Comparison of ENCODE assay signal across 10 cellular contexts in genomic region chr16:89562939-89563338, GRCh38. TPM values are rescaled to one million over a fixed set of nuclear protein-coding genes. Genes with fewer than 3 reads are reported as not detected.
A peak's percentile ranks its signal among the peaks of the same experiment; 100 is the strongest.
DNase-seq lines count a peak whose midpoint lies in the region; ATAC-seq and TF ChIP-seq lines count a peak whose summit lies in the region.
"Had no signal": no experiment of that assay in that cellular context is flagged by ENCODE, and none has a peak within 500 bp of the region (broad histone marks: within the 10 kb centered on the region; RNA-seq: fewer than 3 reads in every experiment).

No MANE protein-coding gene starts in this region.

- H3K27ac Mint-ChIP-seq in CD8-positive, alpha-beta T cell = peak overlapping the region; percentile 25
- peak overlapping the region in 2 of 3 donors; percentile 97 to 99 for H3K27ac Mint-ChIP-seq in IgD-negative memory B cell
- H3K27ac Mint-ChIP-seq in activated naive CD8-positive, alpha-beta T cell treated with anti-CD3 and anti-CD28 coated beads, Interleukin-2, amount 10 ng/mL, durations not matched to agents 7 days and 5 days = no peak overlapping the region
- peak overlapping the region in 4 of 6 donors; percentile 11 to 78 (median 63) for H3K27ac Mint-ChIP-seq in naive B cell

- CTCF ChIA-PET in CD8-positive, alpha-beta T cell (lab: Charles Lee) = no interaction called here

- H3K36me3 Mint-ChIP-seq in CD8-positive, alpha-beta T cell = peaks cover 37% of the 10 kb centered on the region
- H3K36me3 Mint-ChIP-seq in IgD-negative memory B cell = peaks cover 10% of the 10 kb centered on the region
- peaks cover 27% of the 10 kb centered on the region for H3K36me3 Mint-ChIP-seq in activated naive CD8-positive, alpha-beta T cell treated with anti-CD3 and anti-CD28 coated beads, Interleukin-2, amount 10 ng/mL, durations not matched to agents 7 days and 5 days
- peaks cover 0 to 10% of the 10 kb centered on the region in 2 donors for H3K36me3 Mint-ChIP-seq in naive B cell

- H3K4me3 ChIP-seq in CD8-positive, alpha-beta T cell (ENCODE audit: low read depth, low read length) = no peak overlapping the region

- H3K4me1 ChIP-seq in CD8-positive, alpha-beta T cell (ENCODE audit: insufficient read depth, low read length) = peaks cover 53% of the 10 kb centered on the region

- no peak for TF ChIP-seq CTCF in CD8-positive, alpha-beta T cell (IDR thresholded peaks at IDR 0.05)

- no peaks in the 10 kb centered on the region for H3K27me3 ChIP-seq in CD8-positive, alpha-beta T cell (ENCODE audit: insufficient read depth, low read length)

- intact Hi-C loops in CD8-positive, alpha-beta T cell (cut with DNase I, micrococcal nuclease) = loop anchor here in 1 of 2 experiments (5.0 kb wide), 2 partner anchors 321 to 751 kb away; partner anchors contain the start of gene APRT

- peak overlapping the region; percentile 89 for H3K4me3 Mint-ChIP-seq in CD8-positive, alpha-beta T cell
- peak overlapping the region in 2 of 4 donors; percentile 97 to 100 for H3K4me3 Mint-ChIP-seq in IgD-negative memory B cell
- peak overlapping the region; percentile 98 for H3K4me3 Mint-ChIP-seq in activated naive CD8-positive, alpha-beta T cell treated with anti-CD3 and anti-CD28 coated beads, Interleukin-2, amount 10 ng/mL, durations not matched to agents 7 days and 5 days
- H3K4me3 Mint-ChIP-seq in naive B cell = peak overlapping the region in 5 of 8 donors; percentile 22 to 98 (median 81)

- no peak overlapping the region for H3K27ac ChIP-seq in CD8-positive, alpha-beta T cell (ENCODE audit: low read depth, low read length)

- no peaks in the 10 kb centered on the region for H3K9me3 Mint-ChIP-seq in CD8-positive, alpha-beta T cell
- no peaks in the 10 kb centered on the region for H3K9me3 Mint-ChIP-seq in IgD-negative memory B cell
- no peaks in the 10 kb centered on the region for H3K9me3 Mint-ChIP-seq in activated naive CD8-positive, alpha-beta T cell treated with anti-CD3 and anti-CD28 coated beads, Interleukin-2, amount 10 ng/mL, durations not matched to agents 7 days and 5 days
- no peaks in the 10 kb centered on the region for H3K9me3 Mint-ChIP-seq in naive B cell

- H3K9me3 ChIP-seq in CD8-positive, alpha-beta T cell (ENCODE audit: low read length) = no peaks in the 10 kb centered on the region
- H3K9me3 ChIP-seq: prostate gland had no signal

- ATAC-seq in CD8-positive, alpha-beta T cell = no peak
- no peak for ATAC-seq in activated naive CD8-positive, alpha-beta T cell treated with anti-CD3 and anti-CD28 coated beads, Interleukin-2, amount 10 ng/mL, durations not matched to agents 7 days and 5 days (ENCODE audit: low read depth)
- ATAC-seq in naive B cell (ENCODE audit: low read depth in 2 of 2) (no peak), HG03565 (IDR thresholded peaks at IDR 0.05; ENCODE audit: unreplicated experiment) (no peak)

- H3K4me1 Mint-ChIP-seq in CD8-positive, alpha-beta T cell (ENCODE audit: low read depth) = peaks cover 51% of the 10 kb centered on the region
- H3K4me1 Mint-ChIP-seq in IgD-negative memory B cell (peaks cover 35 to 51% (median 35%) of the 10 kb centered on the region in 3 donors), naive B cell (peaks cover 39 to 65% (median 53%) of the 10 kb centered on the region in 3 donors)
- H3K4me1 Mint-ChIP-seq in activated naive CD8-positive, alpha-beta T cell treated with anti-CD3 and anti-CD28 coated beads, Interleukin-2, amount 10 ng/mL, durations not matched to agents 7 days and 5 days = peaks cover 42% of the 10 kb centered on the region

- peaks cover 38% of the 10 kb centered on the region for H3K36me3 ChIP-seq in CD8-positive, alpha-beta T cell (ENCODE audit: insufficient read depth, low read length)

- no peak for DNase-seq in CD8-positive, alpha-beta T cell
- no peak for DNase-seq in activated naive CD8-positive, alpha-beta T cell treated with anti-CD3 and anti-CD28 coated beads, Interleukin-2, amount 10 ng/mL, durations not matched to agents 7 days and 5 days
- DNase-seq in naive B cell (no peak), ecto neural progenitor cell (ENCODE audit: low spot score) (no peak), NCI-H82 treated with DMSO at 0.1 percent for 48 hours (lab: John Stamatoyannopoulos, UW; ENCODE audit: unreplicated experiment) (no peak)
- DNase-seq in stimulated activated naive CD4-positive, alpha-beta T cell (lab: John Stamatoyannopoulos, UW) = no peak
- DNase-seq: central memory CD4-positive, alpha-beta T cell had no signal

- POLR2A ChIA-PET in CD8-positive, alpha-beta T cell (lab: Charles Lee) = interaction anchor here (1.0 to 2.1 kb wide), 2 partner anchors 13 to 149 kb away, joined by 3 to 5 read pairs; partner anchors contain the start of gene CPNE7
- POLR2A ChIA-PET in activated naive CD8-positive, alpha-beta T cell treated with anti-CD3 and anti-CD28 coated beads, Interleukin-2, amount 10 ng/mL, durations not matched to agents 7 days and 5 days (lab: Charles Lee) = no interaction called here

- H3K27me3 Mint-ChIP-seq in CD8-positive, alpha-beta T cell (ENCODE audit: low read depth) = no peaks in the 10 kb centered on the region
- no peaks in the 10 kb centered on the region for H3K27me3 Mint-ChIP-seq in IgD-negative memory B cell
- H3K27me3 Mint-ChIP-seq in activated naive CD8-positive, alpha-beta T cell treated with anti-CD3 and anti-CD28 coated beads, Interleukin-2, amount 10 ng/mL, durations not matched to agents 7 days and 5 days = no peaks in the 10 kb centered on the region
- no peaks in the 10 kb centered on the region for H3K27me3 Mint-ChIP-seq in naive B cell

RNA-seq across cellular contexts. Expression of gene RPL13, which starts 2.5 kb away (rescaled TPM):
- 1,000 to 10,000 TPM; 4,632 to 4,668 TPM for total RNA-seq in CD8-positive, alpha-beta T cell
- polyA plus RNA-seq in IgD-negative memory B cell (6,684 TPM), naive B cell (ENCODE audit: low read depth in 6 of 6) (1,000 to 10,000 TPM; 3,620 to 5,980 (median 5,028) TPM)
- 1,000 to 10,000 TPM; 2,631 to 2,711 TPM for total RNA-seq in activated naive CD8-positive, alpha-beta T cell treated with anti-CD3 and anti-CD28 coated beads, Interleukin-2, amount 10 ng/mL, durations not matched to agents 7 days and 5 days

RNA-seq across cellular contexts. Expression of gene CPNE7, which starts 12.6 kb away (rescaled TPM):
- total RNA-seq in CD8-positive, alpha-beta T cell = 1 to 10 TPM in 1 of 2 experiments, under 1 TPM in 1; 0.72 to 1.8 TPM
- not detected for polyA plus RNA-seq in IgD-negative memory B cell
- total RNA-seq in activated naive CD8-positive, alpha-beta T cell treated with anti-CD3 and anti-CD28 coated beads, Interleukin-2, amount 10 ng/mL, durations not matched to agents 7 days and 5 days = 1 to 10 TPM; 3.9 to 4.3 TPM
- polyA plus RNA-seq in naive B cell (ENCODE audit: low read depth in 6 of 6) = not detected

RNA-seq across cellular contexts. Expression of gene DPEP1, which starts 50.5 kb away (rescaled TPM):
- total RNA-seq in CD8-positive, alpha-beta T cell = not detected
- polyA plus RNA-seq in IgD-negative memory B cell = not detected
- total RNA-seq in activated naive CD8-positive, alpha-beta T cell treated with anti-CD3 and anti-CD28 coated beads, Interleukin-2, amount 10 ng/mL, durations not matched to agents 7 days and 5 days = not detected
- not detected for polyA plus RNA-seq in naive B cell (ENCODE audit: low read depth in 6 of 6)

RNA-seq across cellular contexts. Expression of gene SPG7, which starts 54.7 kb away (rescaled TPM):
- 100 to 1,000 TPM; 159 to 180 TPM for total RNA-seq in CD8-positive, alpha-beta T cell
- polyA plus RNA-seq in IgD-negative memory B cell (47.0 TPM), naive B cell (ENCODE audit: low read depth in 6 of 6) (10 to 100 TPM; 34.8 to 54.1 (median 40.0) TPM)
- total RNA-seq in activated naive CD8-positive, alpha-beta T cell treated with anti-CD3 and anti-CD28 coated beads, Interleukin-2, amount 10 ng/mL, durations not matched to agents 7 days and 5 days = 100 to 1,000 TPM; 112 to 113 TPM
